In genomic region chr2:202560200-202560599, GRCh38 we compare ENCODE assay signal across 23 cellular contexts.
DNase-seq lines count a peak whose midpoint lies in the region; ATAC-seq and TF ChIP-seq lines count a peak whose summit lies in the region.
"Had no signal": no experiment of that assay in that cellular context is flagged by ENCODE, and none has a peak within 500 bp of the region (broad histone marks: within the 10 kb centered on the region; RNA-seq: fewer than 3 reads in every experiment).

No MANE protein-coding gene starts in this region.

- H3K36me3 Mint-ChIP-seq in glutamatergic neuron (ENCODE audit: unreplicated experiment), result peaks cover 6% of the 10 kb centered on the region

- H2AFZ ChIP-seq in parathyroid adenoma, result no peak overlapping the region

- no peak overlapping the region for H3K4me3 Mint-ChIP-seq in glutamatergic neuron (ENCODE audit: unreplicated experiment)
- H3K4me3 Mint-ChIP-seq: CD14-positive monocyte; CD4-positive, alpha-beta memory T cell; CD4-positive, CD25-positive, alpha-beta regulatory T cell; CD8-positive, alpha-beta memory T cell had no signal

- H3K4me1 Mint-ChIP-seq in glutamatergic neuron (ENCODE audit: low read depth, unreplicated experiment), result no peaks in the 10 kb centered on the region
- H3K4me1 Mint-ChIP-seq: CD14-positive monocyte; CD4-positive, alpha-beta memory T cell; CD4-positive, CD25-positive, alpha-beta regulatory T cell; CD8-positive, alpha-beta memory T cell had no signal

- DNase-seq in SJCRH30 (no peak), glutamatergic neuron (no peak)
- DNase-seq: 8988T; ACHN; BE2C; C1 segment of cervical spinal cord; CD4-positive, alpha-beta memory T cell; CD8-positive, alpha-beta memory T cell; COR-L47; DMS 273 treated with DMSO at 0.1 percent for 48 hours; DMS153; DMS79; DND-41; EL; GDM1 had no signal

- peaks cover 3% of the 10 kb centered on the region for H3K27me3 Mint-ChIP-seq in glutamatergic neuron (ENCODE audit: unreplicated experiment)
- H3K27me3 Mint-ChIP-seq: CD4-positive, alpha-beta memory T cell; CD4-positive, CD25-positive, alpha-beta regulatory T cell; CD8-positive, alpha-beta memory T cell had no signal

- H3K4me1 ChIP-seq in parathyroid adenoma (peaks cover 5% of the 10 kb centered on the region), SJCRH30 (no peaks in the 10 kb centered on the region)
- H3K4me1 ChIP-seq: BE2C, BLaER1 had no signal

- H3K4me2 ChIP-seq in parathyroid adenoma (ENCODE audit: low read length), result peak overlapping the region; percentile 22
- H3K4me2 ChIP-seq: BLaER1 had no signal

- no peak for ATAC-seq in HG03354 (IDR thresholded peaks at IDR 0.05; ENCODE audit: poor library complexity, severe bottlenecking, unreplicated experiment)
- ATAC-seq: GM12878 had no signal

- H3K27ac Mint-ChIP-seq in glutamatergic neuron (ENCODE audit: unreplicated experiment), result no peak overlapping the region
- H3K27ac Mint-ChIP-seq: CD14-positive monocyte; CD4-positive, alpha-beta memory T cell had no signal

- H3K9me3 Mint-ChIP-seq in glutamatergic neuron (ENCODE audit: unreplicated experiment), result peaks cover 3% of the 10 kb centered on the region
- H3K9me3 Mint-ChIP-seq: CD4-positive, alpha-beta memory T cell; CD4-positive, CD25-positive, alpha-beta regulatory T cell; CD8-positive, alpha-beta memory T cell had no signal

- H3K36me3 ChIP-seq in parathyroid adenoma (ENCODE audit: control insufficient read depth, insufficient read depth, low read length) (no peaks in the 10 kb centered on the region), SJCRH30 (peaks cover 20% of the 10 kb centered on the region)

- H3K9ac ChIP-seq in parathyroid adenoma, result no peak overlapping the region
- H3K9ac ChIP-seq: BLaER1 had no signal

- H3K79me2 ChIP-seq in parathyroid adenoma, result no peaks in the 10 kb centered on the region

- no peak overlapping the region for H3K4me3 ChIP-seq in parathyroid adenoma (ENCODE audit: low read depth, low read length)
- H3K4me3 ChIP-seq in SJCRH30, result no peak overlapping the region
- H3K4me3 ChIP-seq: BLaER1, GM12878 had no signal

- H3K9me3 ChIP-seq in parathyroid adenoma (ENCODE audit: control insufficient read depth, low read length), result no peaks in the 10 kb centered on the region
- no peaks in the 10 kb centered on the region for H3K9me3 ChIP-seq in SJCRH30 (replicated peaks)
- H3K9me3 ChIP-seq: BE2C, BLaER1 had no signal

- H3K27me3 ChIP-seq in parathyroid adenoma (ENCODE audit: control insufficient read depth, insufficient read depth, low read length) (no peaks in the 10 kb centered on the region), SJCRH30 (no peaks in the 10 kb centered on the region)
- H3K27me3 ChIP-seq: BE2C, BLaER1 had no signal

- 0 out of 2 replicates have a peak overlapping the region, but pooled peaks have one; percentile 2 for H3K27ac ChIP-seq in 22Rv1
- H3K27ac ChIP-seq in VCaP, result peak overlapping the region; percentile 89
- H3K27ac ChIP-seq in parathyroid adenoma, result no peak overlapping the region
- H3K27ac ChIP-seq in SJCRH30, result no peak overlapping the region
- H3K27ac ChIP-seq: BLaER1 had no signal

- TF ChIP-seq CTCF in 22Rv1 (IDR thresholded peaks at IDR 0.05), result no peak
- TF ChIP-seq CTCF in VCaP (conservative IDR thresholded peaks at IDR 0.05), result no peak
- TF ChIP-seq CTCF in parathyroid adenoma (IDR thresholded peaks at IDR 0.05), result no peak
- TF ChIP-seq CTCF in glutamatergic neuron (IDR thresholded peaks at IDR 0.05; ENCODE audit: partially characterized antibody, unreplicated experiment), result no peak

Comparison
In these comparisons a context has a peak if more than half of its experiments do, and no peak if none do; other contexts are left out.
1. H3K27ac ChIP-seq: peak in 22Rv1 (single experiment) and VCaP (single experiment); none in parathyroid adenoma (single experiment) and SJCRH30 (single experiment).